ENCODE assay signal across 1 cellular context in the genomic region with DNA sequence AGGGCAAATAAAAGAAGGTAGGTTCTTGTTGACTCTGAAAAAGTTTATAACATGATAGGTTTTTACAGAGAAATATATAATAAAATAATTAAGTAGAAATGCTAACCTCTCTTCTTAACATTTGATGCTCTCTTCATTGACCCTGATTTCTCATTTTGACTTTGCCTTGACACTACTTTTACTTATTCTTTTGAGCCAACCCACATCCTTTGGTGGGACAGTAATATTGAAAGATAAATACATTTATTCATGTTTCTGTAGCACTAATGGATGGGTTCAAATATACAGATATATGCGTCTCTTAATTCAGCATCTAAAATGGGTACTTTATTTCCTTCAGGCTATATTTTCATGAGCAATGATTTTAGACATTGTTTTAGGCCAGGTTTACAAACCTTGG.
TF ChIP-seq lines count a peak whose summit lies in the region.

No MANE protein-coding gene starts in this region.

TF ChIP-seq in H1, 55 proteins besides CTCF, POLR2A, EP300 and RAD21:
- TF ChIP-seq, protein P1, sequence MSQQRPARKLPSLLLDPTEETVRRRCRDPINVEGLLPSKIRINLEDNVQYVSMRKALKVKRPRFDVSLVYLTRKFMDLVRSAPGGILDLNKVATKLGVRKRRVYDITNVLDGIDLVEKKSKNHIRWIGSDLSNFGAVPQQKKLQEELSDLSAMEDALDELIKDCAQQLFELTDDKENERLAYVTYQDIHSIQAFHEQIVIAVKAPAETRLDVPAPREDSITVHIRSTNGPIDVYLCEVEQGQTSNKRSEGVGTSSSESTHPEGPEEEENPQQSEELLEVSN (IDR thresholded peaks at IDR 0.05), result no peak
- TF ChIP-seq GABPA (IDR thresholded peaks at IDR 0.05; ENCODE audit: borderline replicate concordance, insufficient read depth, low read length) (no peak), PHF8 (conservative IDR thresholded peaks at IDR 0.05; ENCODE audit: low read depth, low read length) (no peak), KDM4A (IDR thresholded peaks at IDR 0.05; ENCODE audit: low read depth, low read length, severe bottlenecking) (no peak), SIN3A (conservative IDR thresholded peaks at IDR 0.05 in 1 of 2, IDR thresholded peaks at IDR 0.05 in 1 of 2; ENCODE audit: low read depth in 1 of 2, low read length in 2 of 2) (no peak), KDM5A (IDR thresholded peaks at IDR 0.05; ENCODE audit: low read length) (no peak), TEAD4 (IDR thresholded peaks at IDR 0.05; ENCODE audit: low read depth, low read length) (no peak), NRF1 (IDR thresholded peaks at IDR 0.05; ENCODE audit: low read depth, low read length) (no peak)
TF ChIP-seq in H1: peak in this region for 0.
